8 cellular contexts compared by ENCODE assay signal in the genomic region with DNA sequence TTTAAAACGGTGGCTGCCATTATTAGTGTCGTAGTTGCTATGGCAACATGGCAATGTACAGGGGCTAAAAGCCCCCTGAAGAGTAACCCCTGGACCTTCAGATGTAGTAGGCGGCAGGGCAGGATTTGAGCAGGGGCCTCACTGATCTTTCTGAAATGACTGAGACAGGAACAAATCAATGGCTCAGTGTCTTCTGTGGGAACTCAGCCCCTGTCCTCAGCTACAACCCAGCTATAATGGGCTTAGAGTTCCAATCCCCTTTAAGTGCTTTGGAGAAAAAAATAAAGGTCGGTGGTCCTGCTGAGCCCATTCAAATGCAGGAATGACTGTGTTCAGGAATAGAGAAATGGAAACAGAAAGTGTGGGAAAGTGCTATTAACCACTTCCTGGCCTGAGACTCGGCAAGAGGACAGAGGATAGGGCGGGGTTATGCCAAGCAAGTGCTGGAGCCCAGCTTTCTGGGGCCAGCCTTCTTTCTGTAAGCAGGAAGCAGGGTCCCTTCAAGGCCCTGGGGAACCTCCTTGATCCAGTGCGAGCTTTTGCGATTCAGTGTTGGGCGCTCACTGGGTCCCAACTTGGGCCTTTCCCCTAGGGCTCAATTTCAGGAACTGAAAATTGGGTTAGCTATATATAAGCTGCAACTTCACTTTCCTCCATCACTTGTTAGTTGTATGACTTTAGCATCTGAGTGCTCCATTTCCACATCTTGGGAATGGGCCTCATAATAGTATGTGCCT. TPM values are rescaled to one million over a fixed set of nuclear protein-coding genes. Genes with fewer than 3 reads are reported as not detected.
A peak's percentile ranks its signal among the peaks of the same experiment; 100 is the strongest.
DNase-seq lines count a peak whose midpoint lies in the region; ATAC-seq, FAIRE-seq and TF ChIP-seq lines count a peak whose summit lies in the region.

No MANE protein-coding gene starts in this region.

- H3K36me3 ChIP-seq in HUES48 (ENCODE audit: control insufficient read depth, insufficient read depth, low read length) = no peaks in the 10 kb centered on the region
- H3K36me3 ChIP-seq in K562 (ENCODE audit: control insufficient read depth, insufficient read depth, low read length) = no peaks in the 10 kb centered on the region
- H3K36me3 ChIP-seq in smooth muscle cell (ENCODE audit: low read depth) = no peaks in the 10 kb centered on the region
- H3K36me3 ChIP-seq in heart right ventricle = no peaks in the 10 kb centered on the region

- peak; percentile 39 for DNase-seq in GM13977 (ENCODE audit: low spot score)
- no peak for DNase-seq in K562 (ENCODE audit: extremely low read depth in 1 of 4, low spot score in 3 of 4)
- no peak for DNase-seq in smooth muscle cell (lab: John Stamatoyannopoulos, UW; ENCODE audit: unreplicated experiment)
- DNase-seq in G401 (ENCODE audit: low spot score) = no peak
- DNase-seq in heart right ventricle = no peak
- no peak for DNase-seq in amygdala (lab: John Stamatoyannopoulos, UW)

- H2AFZ ChIP-seq in K562 (ENCODE audit: low read depth, low read length) = peak overlapping the region; percentile 69
- no peak overlapping the region for H2AFZ ChIP-seq in smooth muscle cell (ENCODE audit: low read depth)

- CTCF ChIA-PET in K562 (lab: Yijun Ruan, JAX; ENCODE audit: low intra/inter-chr PET ratio) = interaction anchor here (4.8 kb wide), 1 partner anchor 56 kb away, joined by 81 read pairs; no protein-coding TSS in a partner anchor

- TF ChIP-seq RAD21 in K562 (CRISPR knock-in tag; conservative IDR thresholded peaks at IDR 0.05 in 1 of 2, IDR thresholded peaks at IDR 0.05 in 1 of 2) = no peak

- no peak for FAIRE-seq in K562 (lab: Jason Lieb, UNC)

- peaks cover 6% of the 10 kb centered on the region; the same call in 1 of the 2 replicates for H3K27me3 ChIP-seq in HUES48 (ENCODE audit: control insufficient read depth, insufficient read depth, low read length)
- no peaks in the 10 kb centered on the region for H3K27me3 ChIP-seq in K562 (ENCODE audit: control insufficient read depth in 2 of 2, insufficient read depth in 2 of 2, low read length in 2 of 2)
- no peaks in the 10 kb centered on the region for H3K27me3 ChIP-seq in smooth muscle cell (ENCODE audit: low read depth)
- H3K27me3 ChIP-seq in heart right ventricle = no peaks in the 10 kb centered on the region

- H3K4me2 ChIP-seq in K562 (ENCODE audit: insufficient read depth, low read length) (no peak overlapping the region), smooth muscle cell (no peak overlapping the region)

- ATAC-seq in GM21528 (IDR thresholded peaks at IDR 0.05; ENCODE audit: low FRiP score, unreplicated experiment) = peak; percentile 79
- ATAC-seq in K562 = no peak
- no peak for ATAC-seq in heart right ventricle

- H3K79me2 ChIP-seq in K562 (ENCODE audit: control insufficient read depth, insufficient read depth, low read length) (no peaks in the 10 kb centered on the region), smooth muscle cell (ENCODE audit: low read depth) (no peaks in the 10 kb centered on the region)

- H3F3A ChIP-seq in smooth muscle cell (ENCODE audit: low read depth) = peaks cover 9% of the 10 kb centered on the region

- no peaks in the 10 kb centered on the region for H3K9me1 ChIP-seq in K562 (ENCODE audit: control insufficient read depth, insufficient read depth, low read length)

- WGBS in K562 (ENCODE audit: insufficient coverage, low coverage, missing lambda C conversion rate) = 64% methylated on average over 9 of the region's 9 CpGs
- WGBS in smooth muscle cell (ENCODE audit: low lambda C conversion rate) = 57% methylated on average over 9 of the region's 9 CpGs
- 69 to 71% methylated on average over 9 of the region's 9 CpGs for WGBS in heart right ventricle, 2 donors

- H3K9me3 ChIP-seq in HUES48 (ENCODE audit: control insufficient read depth, insufficient read depth, low read length) (no peaks in the 10 kb centered on the region), K562 (replicated peaks; ENCODE audit: control insufficient read depth, insufficient read depth, low read depth, low read length) (no peaks in the 10 kb centered on the region), smooth muscle cell (replicated peaks; ENCODE audit: low read depth) (no peaks in the 10 kb centered on the region), heart right ventricle (no peaks in the 10 kb centered on the region)

- H3K4me3 ChIP-seq in HUES48 (ENCODE audit: low read depth, low read length) (0 out of 2 replicates have a peak overlapping the region, but pooled peaks have one; percentile 27), K562 (no peak overlapping the region), smooth muscle cell (no peak overlapping the region), heart right ventricle (no peak overlapping the region)

- H4K20me1 ChIP-seq in K562 (replicated peaks; ENCODE audit: control insufficient read depth, insufficient read depth, low read length) (no peaks in the 10 kb centered on the region), smooth muscle cell (ENCODE audit: low read depth) (no peaks in the 10 kb centered on the region)

- POLR2A ChIA-PET in K562 (lab: Yijun Ruan, JAX) = interaction anchor here (0.6 to 1.0 kb wide), 2 partner anchors 33 to 355 kb away, joined by 3 read pairs; no protein-coding TSS in a partner anchor

- BruUV-seq in K562 (replicated peaks; lab: Mats Ljungman, UMichigan) = no TSS peak

- TF ChIP-seq CTCF in GM13977 (IDR thresholded peaks at IDR 0.05; ENCODE audit: extremely low read depth, insufficient read depth, missing control alignments) (no peak), K562 (IDR thresholded peaks at IDR 0.05 in 2 of 3, conservative IDR thresholded peaks at IDR 0.05 in 1 of 3; ENCODE audit: insufficient read depth in 2 of 3, low read depth in 1 of 3, low read length in 3 of 3) (no peak), smooth muscle cell (IDR thresholded peaks at IDR 0.05; ENCODE audit: borderline replicate concordance, insufficient read depth, poor library complexity, severe bottlenecking) (no peak), heart right ventricle (IDR thresholded peaks at IDR 0.05) (no peak)

- TF ChIP-seq EP300 in K562 (IDR thresholded peaks at IDR 0.05; ENCODE audit: low read length) = no peak

- H3K9ac ChIP-seq in HUES48 (ENCODE audit: low read depth, low read length) (no peak overlapping the region), K562 (ENCODE audit: insufficient read depth in 1 of 2, low read depth in 2 of 2, low read length in 2 of 2) (no peak overlapping the region), smooth muscle cell (ENCODE audit: low read depth) (no peak overlapping the region)

- no peak for TF ChIP-seq POLR2A in K562 (conservative IDR thresholded peaks at IDR 0.05)

- H3K27ac ChIP-seq in HUES48 (ENCODE audit: low read depth, low read length) (peak overlapping the region; percentile 95), K562 (ENCODE audit: extremely low read depth, low read depth, low read length) (no peak overlapping the region), smooth muscle cell (ENCODE audit: low read depth) (no peak overlapping the region), heart right ventricle (peak overlapping the region in 1 of 10 donors; percentile 57)

- in situ Hi-C loops in GM13977 (cut with MboI; ENCODE audit: low pct_unique_long_range_greater_than_20kb, low sequenced_read_pairs, unreplicated experiment) (loop anchor here (5.0 kb wide), 1 partner anchor 48 kb away; no protein-coding TSS in a partner anchor), K562 (cut with MboI) (loop anchor here (5.0 kb wide), 1 partner anchor 353 kb away; no protein-coding TSS in a partner anchor), G401 (cut with HindIII; ENCODE audit: low sequenced_read_pairs) (no loop called here)

- intact Hi-C loops in K562 (cut with micrococcal nuclease) = loop anchor here (5.0 kb wide), 2 partner anchors 333 to 353 kb away; no protein-coding TSS in a partner anchor
- intact Hi-C loops in heart right ventricle (cut with DNase I) = loop anchor here in 5 of 10 donors (5.0 to 10.0 kb wide), 5 partner anchors 343 to 355 kb away; no protein-coding TSS in a partner anchor

- peaks cover 26% of the 10 kb centered on the region for H3K4me1 ChIP-seq in HUES48 (ENCODE audit: control insufficient read depth, insufficient read depth, low read length)
- peaks cover 11 to 43% of the 10 kb centered on the region in 2 experiments for H3K4me1 ChIP-seq in K562 (replicated peaks in 1 of 2; ENCODE audit: control insufficient read depth in 2 of 2, insufficient read depth in 2 of 2, low read length in 2 of 2)
- H3K4me1 ChIP-seq in smooth muscle cell (ENCODE audit: low read depth) = peaks cover 19% of the 10 kb centered on the region
- H3K4me1 ChIP-seq in heart right ventricle = peaks cover 3 to 37% (median 17%) of the 10 kb centered on the region in 9 donors

TF ChIP-seq in K562, 482 proteins besides CTCF, POLR2A, EP300 and RAD21 (continues in another document):
- TF ChIP-seq CBX5 (IDR thresholded peaks at IDR 0.05; ENCODE audit: borderline replicate concordance, low read depth) (no peak), FOSL1 (tag; conservative IDR thresholded peaks at IDR 0.05) (no peak), FOXA3 (CRISPR knock-in tag; conservative IDR thresholded peaks at IDR 0.05 in 1 of 2, IDR thresholded peaks at IDR 0.05 in 1 of 2) (no peak), RFX1 (IDR thresholded peaks at IDR 0.05) (peak; percentile 81)

RNA-seq across cellular contexts. Expression of gene CD82, which starts 6.1 kb away (rescaled TPM):
- total RNA-seq in K562 (2011; cell fraction: chromatin; rRNA removed; ENCODE audit: low replicate concordance) = 3.5 and 6.3 TPM in 2 replicates
- total RNA-seq in K562 (2011; cell fraction: nucleolus; rRNA removed) = 5.3 and 8.8 TPM in 2 replicates
- total RNA-seq in K562 (2011; cell fraction: nucleoplasm; rRNA removed) = 4.4 and 6.4 TPM in 2 replicates
- total RNA-seq in K562 (2014; rRNA removed) = 3.9 and 4.7 TPM in 2 replicates
- 1.3 and 2.0 TPM in 2 replicates for total RNA-seq in K562 (2014; rRNA removed; fragmentation: Illumina TruSeq; extraction: Trizol)
- total RNA-seq in K562 (2015; rRNA removed; fragmentation: Illumina TruSeq; extraction: Trizol) = 4.4 and 4.5 TPM in 2 replicates
- total RNA-seq in K562 (2021) = 8.2 and 9.4 TPM in 2 replicates
- polyA plus RNA-seq in K562 (2011; rRNA removed) = 2.8 and 5.9 TPM in 2 replicates
- polyA plus RNA-seq in K562 (2011; cell fraction: cytosol; rRNA removed) = 5.3 and 7.6 TPM in 2 replicates
- polyA plus RNA-seq in K562 (2011; cell fraction: nucleus; rRNA removed) = 1.1 and 2.4 TPM in 2 replicates
- polyA plus RNA-seq in K562 (2012) = 9.2 and 23.4 TPM in 2 replicates
- polyA plus RNA-seq in K562 (2014; fragmentation: Illumina TruSeq; extraction: Trizol) = 3.0 and 3.7 TPM in 2 replicates
- under 1 TPM; 0.27 to 0.30 TPM for polyA plus RNA-seq in K562 (2014; fragmentation: Nextera tagmentation; extraction: Ambion mirVana)
- 4.6 and 5.8 TPM in 2 replicates for polyA plus RNA-seq in K562 (2014; rRNA removed)
- polyA minus RNA-seq in K562 (2011; rRNA and poly(A)+ RNA removed) = 1.8 and 3.5 TPM in 2 replicates
- polyA minus RNA-seq in K562 (2011; cell fraction: cytosol; rRNA and poly(A)+ RNA removed) = 2.4 and 4.0 TPM in 2 replicates
- 2.3 and 3.4 TPM in 2 replicates for polyA minus RNA-seq in K562 (2011; cell fraction: nucleus; rRNA and poly(A)+ RNA removed)
- 43.8 and 58.6 TPM in 2 replicates for total RNA-seq in smooth muscle cell
- polyA plus RNA-seq in smooth muscle cell = 252 and 270 TPM in 2 replicates
- total RNA-seq in G401 (2014; rRNA removed; shearing (Covaris generic)) = 16.1 and 18.7 TPM in 2 replicates
- total RNA-seq in heart right ventricle = 10 to 100 TPM; 25.8 to 66.7 (median 35.2) TPM
- polyA plus RNA-seq in heart right ventricle = 10 to 100 TPM; 18.5 to 70.4 TPM
